ENCODE assay signal across 13 cellular contexts in genomic region chr6:130115036-130115435, GRCh38.
DNase-seq lines count a peak whose midpoint lies in the region; ATAC-seq and TF ChIP-seq lines count a peak whose summit lies in the region.
"Had no signal": no experiment of that assay in that cellular context is flagged by ENCODE, and none has a peak within 500 bp of the region (broad histone marks: within the 10 kb centered on the region; RNA-seq: fewer than 3 reads in every experiment).

No MANE protein-coding gene starts in this region.

- intact Hi-C loops in lower lobe of right lung (cut with DNase I) = no loop called here

- H3K4me1 ChIP-seq in lower lobe of right lung = no peaks in the 10 kb centered on the region
- H3K4me1 ChIP-seq: stomach had no signal

- peak overlapping the region; percentile 91 to 95 (median 92) for H3K27ac Mint-ChIP-seq in naive B cell

- no peak overlapping the region for H3K4me3 ChIP-seq in lower lobe of right lung
- H3K4me3 ChIP-seq: skin epidermis, stomach had no signal

- TF ChIP-seq CTCF in lower lobe of right lung (IDR thresholded peaks at IDR 0.05) = no peak

- H3K27ac ChIP-seq in lower lobe of right lung = no peak overlapping the region
- H3K27ac ChIP-seq: skin epidermis, stomach had no signal

- H3K4me1 Mint-ChIP-seq in naive B cell = peaks cover 48 to 70% (median 70%) of the 10 kb centered on the region in 3 donors

- no peaks in the 10 kb centered on the region for H3K36me3 ChIP-seq in lower lobe of right lung

- H3K27me3 ChIP-seq in lower lobe of right lung (ENCODE audit: low read depth) = no peaks in the 10 kb centered on the region
- H3K27me3 ChIP-seq: stomach had no signal

- DNase-seq in naive B cell = peak; percentile 55
- DNase-seq in stimulated activated CD4-positive, alpha-beta T cell treated with anti-CD3 and anti-CD28 coated beads, Interleukin-4, amount 100 ng/mL, for 1 hour = no peak
- no peak for DNase-seq in 8988T
- no peak for DNase-seq in NCI-H1694 (lab: John Stamatoyannopoulos, UW)
- no peak for DNase-seq in lower lobe of right lung
- DNase-seq: activated T-cell treated with anti-CD3 and anti-CD28 coated beads for 4 hours, caudate nucleus, NCI-H2081, stomach had no signal

- H3K4me3 Mint-ChIP-seq in naive B cell = peak overlapping the region; percentile 44 to 85 (median 74)

- ATAC-seq in GM18873 (IDR thresholded peaks at IDR 0.05; ENCODE audit: low FRiP score, unreplicated experiment) = peak; percentile 91
- peak; percentile 89 for ATAC-seq in GM21825 (IDR thresholded peaks at IDR 0.05; ENCODE audit: unreplicated experiment)
- ATAC-seq in HG03439 (IDR thresholded peaks at IDR 0.05; ENCODE audit: unreplicated experiment) = peak; percentile 91
- peak; percentile 98 for ATAC-seq in naive B cell (ENCODE audit: low read depth in 2 of 2)
- ATAC-seq in lower lobe of right lung = no peak

- peaks cover 0 to 8% (median 4%) of the 10 kb centered on the region in 7 donors for H3K9me3 Mint-ChIP-seq in naive B cell

- peaks cover under 1% of the 10 kb centered on the region for H3K9me3 ChIP-seq in lower lobe of right lung
- H3K9me3 ChIP-seq: stomach had no signal

- H3K27me3 Mint-ChIP-seq in naive B cell = no peaks in the 10 kb centered on the region

- H3K36me3 Mint-ChIP-seq in naive B cell = peaks cover 15 to 19% of the 10 kb centered on the region in 2 donors

Comparison
In these comparisons a context has a peak if more than half of its experiments do, and no peak if none do; other contexts are left out.
1. ATAC-seq: peak in GM18873 (single experiment), GM21825 (single experiment), HG03439 (single experiment) and naive B cell (2 of 2); none in lower lobe of right lung (0 of 2).